Comparison of ENCODE assay signal across 11 cellular contexts in genomic region chr4:1898681-1899080, GRCh38. TPM values are rescaled to one million over a fixed set of nuclear protein-coding genes. Genes with fewer than 3 reads are reported as not detected.
DNase-seq lines count a peak whose midpoint lies in the region; ATAC-seq and TF ChIP-seq lines count a peak whose summit lies in the region.
"Had no signal": no experiment of that assay in that cellular context is flagged by ENCODE, and none has a peak within 500 bp of the region (broad histone marks: within the 10 kb centered on the region; RNA-seq: fewer than 3 reads in every experiment).

No MANE protein-coding gene starts in this region.

- H4K20me1 ChIP-seq in Karpas-422 (ENCODE audit: insufficient read depth, low read depth, low read length): peaks cover 26% of the 10 kb centered on the region

- no peaks in the 10 kb centered on the region for H3K27me3 ChIP-seq in Karpas-422 (ENCODE audit: low read length)
- H3K27me3 ChIP-seq: breast epithelium, SJSA1 had no signal

- H3K4me1 ChIP-seq in Karpas-422 (ENCODE audit: low read length): peaks cover 16% of the 10 kb centered on the region
- H3K4me1 ChIP-seq: breast epithelium had no signal

- H3K27ac Mint-ChIP-seq in stimulated activated naive CD8-positive, alpha-beta T cell treated with anti-CD3 and anti-CD28 coated beads, Interleukin-15, amount 100 ng/mL, for 72 hours: no peak overlapping the region
- H3K27ac Mint-ChIP-seq in brain: peak overlapping the region; percentile 15 to 90 (median 39)
- H3K27ac Mint-ChIP-seq: CD4-positive, alpha-beta T cell had no signal

- peak overlapping the region; percentile 49 for H3K27ac ChIP-seq in Karpas-422 (ENCODE audit: low read length)
- H3K27ac ChIP-seq: breast epithelium, SJSA1 had no signal

- H3K9me3 Mint-ChIP-seq in stimulated activated naive CD8-positive, alpha-beta T cell treated with anti-CD3 and anti-CD28 coated beads, Interleukin-15, amount 100 ng/mL, for 72 hours: no peaks in the 10 kb centered on the region
- H3K9me3 Mint-ChIP-seq in brain: no peaks in the 10 kb centered on the region
- H3K9me3 Mint-ChIP-seq: CD4-positive, alpha-beta T cell had no signal

- H3K27me3 Mint-ChIP-seq in stimulated activated naive CD8-positive, alpha-beta T cell treated with anti-CD3 and anti-CD28 coated beads, Interleukin-15, amount 100 ng/mL, for 72 hours: no peaks in the 10 kb centered on the region
- peaks cover 2% of the 10 kb centered on the region for H3K27me3 Mint-ChIP-seq in brain
- H3K27me3 Mint-ChIP-seq: CD4-positive, alpha-beta T cell had no signal

- no peak for TF ChIP-seq CTCF in brain (conservative IDR thresholded peaks at IDR 0.05)

- ATAC-seq in stimulated activated naive CD8-positive, alpha-beta T cell treated with anti-CD3 and anti-CD28 coated beads, Interleukin-15, amount 100 ng/mL, for 72 hours: peak; percentile 7
- ATAC-seq in stimulated activated naive CD8-positive, alpha-beta T cell treated with anti-CD3 and anti-CD28 coated beads, Interleukin-15, Interleukin-2, amounts not matched to agents 100 U/mL and 50 U/mL, for 24 hours: no peak
- ATAC-seq in GM18861 (IDR thresholded peaks at IDR 0.05; ENCODE audit: unreplicated experiment): no peak

- H3K4me1 Mint-ChIP-seq in stimulated activated naive CD8-positive, alpha-beta T cell treated with anti-CD3 and anti-CD28 coated beads, Interleukin-15, amount 100 ng/mL, for 72 hours: peaks cover 34% of the 10 kb centered on the region
- H3K4me1 Mint-ChIP-seq in brain: peaks cover 28% of the 10 kb centered on the region

- peak overlapping the region; percentile 12 for H3K4me2 ChIP-seq in Karpas-422 (ENCODE audit: low read depth, low read length, poor library complexity, severe bottlenecking)

- no peak for DNase-seq in stimulated activated naive CD8-positive, alpha-beta T cell treated with anti-CD3 and anti-CD28 coated beads, Interleukin-15, amount 100 ng/mL, for 72 hours
- DNase-seq in stimulated activated naive CD8-positive, alpha-beta T cell treated with anti-CD3 and anti-CD28 coated beads, Interleukin-15, Interleukin-2, amounts not matched to agents 100 U/mL and 50 U/mL, for 24 hours: no peak
- DNase-seq in Karpas-422 (peak; percentile 75), GOT3 (lab: John Stamatoyannopoulos, UW) (no peak), T-helper 9 cell (no peak)
- DNase-seq in NK-92 treated with Interleukin-12 subunit alpha and Interleukin-12 subunit beta, amount 100 ng/mL, for 24 hours (lab: John Stamatoyannopoulos, UW): no peak

- no peak overlapping the region for H3K4me3 ChIP-seq in Karpas-422 (ENCODE audit: low read length)
- H3K4me3 ChIP-seq: breast epithelium, SJSA1 had no signal

- H3K9me2 ChIP-seq in Karpas-422 (replicated peaks; ENCODE audit: insufficient read depth, low read length): no peaks in the 10 kb centered on the region

- H3K9ac ChIP-seq in Karpas-422 (ENCODE audit: low read length): peak overlapping the region; percentile 4; the same call in 1 of the 2 replicates

- H3K36me3 ChIP-seq in Karpas-422 (ENCODE audit: insufficient read depth, low read length): peaks cover 22% of the 10 kb centered on the region; the same call in 1 of the 2 replicates
- H3K36me3 ChIP-seq: breast epithelium had no signal

- H3K36me3 Mint-ChIP-seq in brain: peaks cover 51% of the 10 kb centered on the region

- no peaks in the 10 kb centered on the region for H3K9me3 ChIP-seq in Karpas-422 (ENCODE audit: low read length)
- H3K9me3 ChIP-seq: breast epithelium, SJSA1 had no signal

- H2AFZ ChIP-seq in Karpas-422 (ENCODE audit: low read length): no peak overlapping the region

- H3K4me3 Mint-ChIP-seq in stimulated activated naive CD8-positive, alpha-beta T cell treated with anti-CD3 and anti-CD28 coated beads, Interleukin-15, amount 100 ng/mL, for 72 hours: no peak overlapping the region
- H3K4me3 Mint-ChIP-seq in brain: peak overlapping the region in 2 of 5 experiments; percentile 60 to 63
- H3K4me3 Mint-ChIP-seq: CD4-positive, alpha-beta T cell had no signal

- H3K79me2 ChIP-seq in Karpas-422 (ENCODE audit: low read length): peaks cover 94% of the 10 kb centered on the region

RNA-seq across cellular contexts. Expression of gene NSD2, which starts 27.5 kb away (rescaled TPM):
- total RNA-seq in Karpas-422 (2014; rRNA removed; shearing (Covaris generic); ENCODE audit: low replicate concordance): 54.9 and 64.9 TPM in 2 replicates
- 72.8 TPM for polyA plus RNA-seq in brain (ENCODE audit: insufficient read depth, low read depth, low replicate concordance)

RNA-seq across cellular contexts. Expression of gene LETM1, which starts 42.7 kb away (rescaled TPM):
- 25.2 and 75.1 TPM in 2 replicates for total RNA-seq in Karpas-422 (2014; rRNA removed; shearing (Covaris generic); ENCODE audit: low replicate concordance)
- polyA plus RNA-seq in brain (ENCODE audit: insufficient read depth, low read depth, low replicate concordance): 16.8 TPM

Comparison
In these comparisons a context has a peak if more than half of its experiments do, and no peak if none do; other contexts are left out.
1. H3K27ac Mint-ChIP-seq: peak in brain (5 of 5); none in stimulated activated naive CD8-positive, alpha-beta T cell treated with anti-CD3 and anti-CD28 coated beads, Interleukin-15, amount 100 ng/mL, for 72 hours (0 of 2).